ENCODE assay signal across 14 cellular contexts in genomic region chr21:29265690-29266479, GRCh38. TPM values are rescaled to one million over a fixed set of nuclear protein-coding genes. Genes with fewer than 3 reads are reported as not detected.
DNase-seq lines count a peak whose midpoint lies in the region; ATAC-seq and TF ChIP-seq lines count a peak whose summit lies in the region.
"Had no signal": no experiment of that assay in that cellular context is flagged by ENCODE, and none has a peak within 500 bp of the region (broad histone marks: within the 10 kb centered on the region; RNA-seq: fewer than 3 reads in every experiment).

No MANE protein-coding gene starts in this region.

- peak; percentile 16 for DNase-seq in T-helper 2 cell treated with Interferon-gamma antibody and Interleukin-4, amounts not matched to agents 5 μg/mL and 100 μg/mL, for 36 hours (ENCODE audit: low spot score)
- DNase-seq in naive thymus-derived CD4-positive, alpha-beta T cell = peak in 1 of 9 donors; percentile 23
- DNase-seq in gastrocnemius medialis (no peak), NCI-H2081 treated with DMSO at 0.1 percent for 48 hours (lab: John Stamatoyannopoulos, UW) (no peak), pons (ENCODE audit: low spot score) (no peak), NCI-H1694 treated with DMSO at 0.1 percent for 48 hours (lab: John Stamatoyannopoulos, UW) (no peak)
- DNase-seq: activated CD8-positive, alpha-beta memory T cell treated with anti-CD3 and anti-CD28 coated beads, Interleukin-2, amount 10 ng/mL, durations not matched to agents 7 days and 5 days; CD4-positive, CD25-positive, alpha-beta regulatory T cell; NCI-H226; sigmoid colon had no signal

- H3K4me2 ChIP-seq in BLaER1 treated with 17β-estradiol and CSF1 and Interleukin-3, amounts not matched to agents 10 nM and 100 nM = peak overlapping the region; percentile 4 to 58 (median 35); a peak in 15 of 22 replicates

- peaks cover 5% of the 10 kb centered on the region for H3K27me3 Mint-ChIP-seq in T-helper 2 cell treated with Interferon-gamma antibody and Interleukin-4, amounts not matched to agents 5 μg/mL and 100 μg/mL, for 36 hours (ENCODE audit: low read depth)
- H3K27me3 Mint-ChIP-seq in naive thymus-derived CD4-positive, alpha-beta T cell = peaks cover 0 to 11% (median 0%) of the 10 kb centered on the region in 5 donors
- H3K27me3 Mint-ChIP-seq: CD4-positive, CD25-positive, alpha-beta regulatory T cell had no signal

- TF ChIP-seq CTCF in gastrocnemius medialis (IDR thresholded peaks at IDR 0.05 in 4 of 5, conservative IDR thresholded peaks at IDR 0.05 in 1 of 5) = no peak

- no peak overlapping the region for H3K4me3 ChIP-seq in BLaER1 treated with 17β-estradiol and CSF1 and Interleukin-3, amounts not matched to agents 10 nM and 100 nM
- no peak overlapping the region for H3K4me3 ChIP-seq in naive thymus-derived CD4-positive, alpha-beta T cell (ENCODE audit: low read length)
- no peak overlapping the region for H3K4me3 ChIP-seq in gastrocnemius medialis
- H3K4me3 ChIP-seq: sigmoid colon, thoracic aorta had no signal

- no peaks in the 10 kb centered on the region for H3K27me3 ChIP-seq in BLaER1 treated with 17β-estradiol and CSF1 and Interleukin-3, amounts not matched to agents 10 nM and 100 nM
- no peaks in the 10 kb centered on the region for H3K27me3 ChIP-seq in naive thymus-derived CD4-positive, alpha-beta T cell (ENCODE audit: control insufficient read depth in 2 of 2, insufficient read depth in 2 of 2, low read length in 2 of 2)
- no peaks in the 10 kb centered on the region for H3K27me3 ChIP-seq in gastrocnemius medialis
- H3K27me3 ChIP-seq: sigmoid colon had no signal

- intact Hi-C loops in naive thymus-derived CD4-positive, alpha-beta T cell (cut with micrococcal nuclease) = no loop called here
- intact Hi-C loops in gastrocnemius medialis (cut with DNase I; ENCODE audit: low total_unique reads) = no loop called here

- no peaks in the 10 kb centered on the region for H3K9me3 Mint-ChIP-seq in T-helper 2 cell treated with Interferon-gamma antibody and Interleukin-4, amounts not matched to agents 5 μg/mL and 100 μg/mL, for 36 hours
- peaks cover 0 to 5% (median 0%) of the 10 kb centered on the region in 11 donors for H3K9me3 Mint-ChIP-seq in naive thymus-derived CD4-positive, alpha-beta T cell

- no peaks in the 10 kb centered on the region for H3K36me3 Mint-ChIP-seq in T-helper 2 cell treated with Interferon-gamma antibody and Interleukin-4, amounts not matched to agents 5 μg/mL and 100 μg/mL, for 36 hours (ENCODE audit: low read depth)
- no peaks in the 10 kb centered on the region for H3K36me3 Mint-ChIP-seq in naive thymus-derived CD4-positive, alpha-beta T cell
- H3K36me3 Mint-ChIP-seq: activated CD8-positive, alpha-beta memory T cell treated with anti-CD3 and anti-CD28 coated beads, Interleukin-2, amount 10 ng/mL, durations not matched to agents 7 days and 5 days; CD4-positive, CD25-positive, alpha-beta regulatory T cell had no signal

- TF ChIP-seq POLR2A in gastrocnemius medialis (IDR thresholded peaks at IDR 0.05) = no peak

- H3K9me3 ChIP-seq in BLaER1 treated with 17β-estradiol and CSF1 and Interleukin-3, amounts not matched to agents 10 nM and 100 nM (replicated peaks in 1 of 11) = peaks cover 0 to 11% (median 0%) of the 10 kb centered on the region in 11 experiments; a peak in 5 of 22 replicates
- H3K9me3 ChIP-seq in naive thymus-derived CD4-positive, alpha-beta T cell (ENCODE audit: control insufficient read depth in 2 of 3, low read length in 3 of 3) = no peaks in the 10 kb centered on the region
- H3K9me3 ChIP-seq in gastrocnemius medialis = no peaks in the 10 kb centered on the region
- H3K9me3 ChIP-seq: sigmoid colon, thoracic aorta had no signal

- H3K4me1 ChIP-seq in BLaER1 treated with 17β-estradiol and CSF1 and Interleukin-3, amounts not matched to agents 10 nM and 100 nM = peaks cover 0 to 23% (median 10%) of the 10 kb centered on the region in 10 experiments; a peak in 16 of 20 replicates
- no peaks in the 10 kb centered on the region for H3K4me1 ChIP-seq in naive thymus-derived CD4-positive, alpha-beta T cell (ENCODE audit: control insufficient read depth in 2 of 2, insufficient read depth in 2 of 2, low read length in 2 of 2)
- H3K4me1 ChIP-seq in gastrocnemius medialis = no peaks in the 10 kb centered on the region
- H3K4me1 ChIP-seq: sigmoid colon had no signal

- in situ Hi-C loops in gastrocnemius medialis (cut with MboI; ENCODE audit: low sequenced_read_pairs in 4 of 4) = no loop called here

- no peaks in the 10 kb centered on the region for H4K20me1 ChIP-seq in BLaER1 treated with 17β-estradiol and CSF1 and Interleukin-3, amounts not matched to agents 10 nM and 100 nM

- H3K9ac ChIP-seq in BLaER1 treated with 17β-estradiol and CSF1 and Interleukin-3, amounts not matched to agents 10 nM and 100 nM = no peak overlapping the region

- H3K36me3 ChIP-seq in BLaER1 treated with 17β-estradiol and CSF1 and Interleukin-3, amounts not matched to agents 10 nM and 100 nM = no peaks in the 10 kb centered on the region
- no peaks in the 10 kb centered on the region for H3K36me3 ChIP-seq in naive thymus-derived CD4-positive, alpha-beta T cell (ENCODE audit: control insufficient read depth in 2 of 3, insufficient read depth in 3 of 3, low read length in 3 of 3)
- no peaks in the 10 kb centered on the region for H3K36me3 ChIP-seq in gastrocnemius medialis
- H3K36me3 ChIP-seq: sigmoid colon, thoracic aorta had no signal

- peak; percentile 52 for ATAC-seq in GM19397 (IDR thresholded peaks at IDR 0.05; ENCODE audit: unreplicated experiment)
- peak; percentile 16 for ATAC-seq in naive thymus-derived CD4-positive, alpha-beta T cell
- ATAC-seq in gastrocnemius medialis = no peak
- ATAC-seq: activated CD8-positive, alpha-beta memory T cell treated with anti-CD3 and anti-CD28 coated beads, Interleukin-2, amount 10 ng/mL, durations not matched to agents 7 days and 5 days; HepG2 had no signal

- H3K4me3 Mint-ChIP-seq in T-helper 2 cell treated with Interferon-gamma antibody and Interleukin-4, amounts not matched to agents 5 μg/mL and 100 μg/mL, for 36 hours = no peak overlapping the region
- H3K4me3 Mint-ChIP-seq in naive thymus-derived CD4-positive, alpha-beta T cell = no peak overlapping the region
- H3K4me3 Mint-ChIP-seq: activated CD8-positive, alpha-beta memory T cell treated with anti-CD3 and anti-CD28 coated beads, Interleukin-2, amount 10 ng/mL, durations not matched to agents 7 days and 5 days; CD4-positive, CD25-positive, alpha-beta regulatory T cell had no signal

- H3K4me1 Mint-ChIP-seq in T-helper 2 cell treated with Interferon-gamma antibody and Interleukin-4, amounts not matched to agents 5 μg/mL and 100 μg/mL, for 36 hours (ENCODE audit: low read depth) = no peaks in the 10 kb centered on the region
- peaks cover 0 to 5% (median 0%) of the 10 kb centered on the region in 7 donors for H3K4me1 Mint-ChIP-seq in naive thymus-derived CD4-positive, alpha-beta T cell
- H3K4me1 Mint-ChIP-seq: activated CD8-positive, alpha-beta memory T cell treated with anti-CD3 and anti-CD28 coated beads, Interleukin-2, amount 10 ng/mL, durations not matched to agents 7 days and 5 days had no signal

- POLR2A ChIA-PET in naive thymus-derived CD4-positive, alpha-beta T cell (lab: Charles Lee) = no interaction called here

- H3K27ac ChIP-seq in BLaER1 treated with 17β-estradiol and CSF1 and Interleukin-3, amounts not matched to agents 10 nM and 100 nM = peak overlapping the region in 1 of 11 experiments; percentile 19; a peak in 2 of 22 replicates
- no peak overlapping the region for H3K27ac ChIP-seq in naive thymus-derived CD4-positive, alpha-beta T cell (ENCODE audit: low read depth, low read length)
- no peak overlapping the region for H3K27ac ChIP-seq in gastrocnemius medialis
- H3K27ac ChIP-seq: sigmoid colon, thoracic aorta had no signal

- H3K27ac Mint-ChIP-seq in T-helper 2 cell treated with Interferon-gamma antibody and Interleukin-4, amounts not matched to agents 5 μg/mL and 100 μg/mL, for 36 hours = no peak overlapping the region
- H3K27ac Mint-ChIP-seq in naive thymus-derived CD4-positive, alpha-beta T cell = no peak overlapping the region
- H3K27ac Mint-ChIP-seq: activated CD8-positive, alpha-beta memory T cell treated with anti-CD3 and anti-CD28 coated beads, Interleukin-2, amount 10 ng/mL, durations not matched to agents 7 days and 5 days had no signal

- CTCF ChIA-PET in naive thymus-derived CD4-positive, alpha-beta T cell (lab: Charles Lee) = no interaction called here

RNA-seq across cellular contexts. Expression of gene BACH1, which starts 32.8 kb away (rescaled TPM):
- 10 to 100 TPM; 26.0 to 95.6 (median 45.5) TPM for total RNA-seq in naive thymus-derived CD4-positive, alpha-beta T cell
- polyA plus RNA-seq in naive thymus-derived CD4-positive, alpha-beta T cell = 10 to 100 TPM; 22.6 to 28.4 TPM
- total RNA-seq in gastrocnemius medialis = 10 to 100 TPM; 52.4 to 72.7 (median 62.7) TPM

Comparison
In these comparisons a context has a peak if more than half of its experiments do, and no peak if none do; other contexts are left out.
1. ATAC-seq: peak in GM19397 (single experiment) and naive thymus-derived CD4-positive, alpha-beta T cell (single experiment); none in gastrocnemius medialis (0 of 2).